Comparison of ENCODE assay signal across 12 cellular contexts in genomic region chr7:11623093-11623678, GRCh38.
"Had no signal": no experiment of that assay in that cellular context is flagged by ENCODE, and none has a peak within 500 bp of the region (broad histone marks: within the 10 kb centered on the region; RNA-seq: fewer than 3 reads in every experiment).

No MANE protein-coding gene starts in this region.

- H3K36me3 ChIP-seq: heart left ventricle, neural progenitor cell, pancreas, stomach, thoracic aorta, WERI-Rb-1 had no signal

- FAIRE-seq: keratinocyte, pancreas had no signal

- H3K4me2 ChIP-seq: neural progenitor cell had no signal

- H3K9me3 ChIP-seq: pancreas, thoracic aorta had no signal

- H3K4me3 ChIP-seq: heart left ventricle, neural progenitor cell, pancreas, stomach, thoracic aorta had no signal

- H3K4me1 ChIP-seq: neural progenitor cell, stomach had no signal

- H3K27ac ChIP-seq: heart left ventricle, neural progenitor cell, pancreas, stomach, thoracic aorta, WERI-Rb-1 had no signal

- ATAC-seq: esophagus mucosa, heart left ventricle, pancreas had no signal

- DNase-seq: activated CD4-positive, alpha-beta T cell treated with anti-CD3 and anti-CD28 coated beads for 4 hours; activated naive CD4-positive, alpha-beta T cell treated with anti-CD3 and anti-CD28 coated beads for 36 hours; heart left ventricle; pancreas; retina; stimulated activated CD4-positive, alpha-beta T cell treated with anti-CD3 and anti-CD28 coated beads, Interleukin-4, amount 100 ng/mL, for 4 hours; stomach; WERI-Rb-1 had no signal
